In the genomic region with DNA sequence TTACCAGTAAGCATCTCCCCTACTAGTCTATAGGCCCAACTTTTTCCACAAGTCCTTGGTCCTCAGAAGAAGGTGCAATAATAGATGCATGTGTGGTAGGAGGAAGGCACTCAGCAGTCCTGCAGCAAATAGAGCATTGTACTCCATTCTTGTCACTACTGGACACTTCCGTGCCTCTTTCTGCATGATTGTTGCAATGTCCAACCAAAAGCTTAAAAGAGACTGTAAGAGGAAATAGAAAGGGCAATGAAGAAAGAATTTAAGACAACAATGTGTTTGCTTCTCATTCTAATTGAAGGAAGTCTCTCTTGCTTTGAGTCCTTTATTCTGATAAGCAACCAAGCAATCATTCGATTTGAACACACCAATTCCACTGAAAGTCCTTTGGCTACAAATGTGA, we compare ENCODE assay signal across 17 cellular contexts. TPM values are rescaled to one million over a fixed set of nuclear protein-coding genes. Genes with fewer than 3 reads are reported as not detected.
DNase-seq lines count a peak whose midpoint lies in the region; ATAC-seq, FAIRE-seq and TF ChIP-seq lines count a peak whose summit lies in the region.
"Had no signal": no experiment of that assay in that cellular context is flagged by ENCODE, and none has a peak within 500 bp of the region (broad histone marks: within the 10 kb centered on the region; RNA-seq: fewer than 3 reads in every experiment).

No MANE protein-coding gene starts in this region.

- H3K9me3 Mint-ChIP-seq in IgD-negative memory B cell (no peaks in the 10 kb centered on the region), brain (peaks cover 0 to 3% (median 0%) of the 10 kb centered on the region in 5 experiments)
- peaks cover 0 to 5% of the 10 kb centered on the region in 2 donors for H3K9me3 Mint-ChIP-seq in effector memory CD8-positive, alpha-beta T cell

- DNase-seq in inferior parietal cortex (ENCODE audit: extremely low spot score) (peak; percentile 70), putamen (ENCODE audit: low spot score) (peak; percentile 53), BE2C (no peak), HTR-8/SVneo (ENCODE audit: insufficient read length, low spot score) (no peak)
- DNase-seq in effector memory CD8-positive, alpha-beta T cell, result no peak
- DNase-seq: Caco-2, HCEC 1CT, KBM-7, NCI-H1092, NCI-H446, NCI-H82, SIG-M5 had no signal

- H3K9me3 ChIP-seq in BE2C, result no peaks in the 10 kb centered on the region
- H3K9me3 ChIP-seq: A549, Caco-2 had no signal

- FAIRE-seq in HTR-8/SVneo (lab: Jason Lieb, UNC), result no peak
- FAIRE-seq: A549, GM12878 had no signal

- TF ChIP-seq CTCF in brain (conservative IDR thresholded peaks at IDR 0.05) (no peak), BE2C (IDR thresholded peaks at IDR 0.05; ENCODE audit: low read depth, low read length) (no peak)

- H3K4me3 Mint-ChIP-seq in IgD-negative memory B cell (no peak overlapping the region), brain (peak overlapping the region; percentile 88 to 96 (median 92))
- no peak overlapping the region for H3K4me3 Mint-ChIP-seq in effector memory CD8-positive, alpha-beta T cell

- peaks cover 3% of the 10 kb centered on the region for H3K27me3 Mint-ChIP-seq in IgD-negative memory B cell
- peaks cover 11% of the 10 kb centered on the region for H3K27me3 Mint-ChIP-seq in brain
- H3K27me3 Mint-ChIP-seq in effector memory CD8-positive, alpha-beta T cell, result no peaks in the 10 kb centered on the region

- no peak for ATAC-seq in effector memory CD8-positive, alpha-beta T cell (replicated peaks)
- no peak for ATAC-seq in GM21515 (IDR thresholded peaks at IDR 0.05; ENCODE audit: unreplicated experiment)
- ATAC-seq: A549, GM12878 had no signal

- H3K36me3 ChIP-seq in BE2C, result no peaks in the 10 kb centered on the region

- peak overlapping the region in 2 of 3 donors; percentile 30 to 33 for H3K27ac Mint-ChIP-seq in IgD-negative memory B cell
- H3K27ac Mint-ChIP-seq in brain, result peak overlapping the region; percentile 85 to 97 (median 91)
- no peak overlapping the region for H3K27ac Mint-ChIP-seq in effector memory CD8-positive, alpha-beta T cell

- peaks cover 6 to 11% (median 7%) of the 10 kb centered on the region in 3 donors for H3K4me1 Mint-ChIP-seq in IgD-negative memory B cell
- peaks cover 55% of the 10 kb centered on the region for H3K4me1 Mint-ChIP-seq in brain
- peaks cover 0 to 8% of the 10 kb centered on the region in 2 donors for H3K4me1 Mint-ChIP-seq in effector memory CD8-positive, alpha-beta T cell (ENCODE audit: low read depth in 2 of 2)

- H3K4me3 ChIP-seq in BE2C (ENCODE audit: low read depth, low read length), result no peak overlapping the region
- H3K4me3 ChIP-seq: A549, GM12878 had no signal

- no peaks in the 10 kb centered on the region for H3K27me3 ChIP-seq in BE2C

- peaks cover 2% of the 10 kb centered on the region; the same call in 1 of the 2 replicates for H3K4me1 ChIP-seq in BE2C
- H3K4me1 ChIP-seq: A549, Caco-2 had no signal

- H3K36me3 Mint-ChIP-seq in IgD-negative memory B cell, result no peaks in the 10 kb centered on the region
- peaks cover 19% of the 10 kb centered on the region for H3K36me3 Mint-ChIP-seq in brain
- H3K36me3 Mint-ChIP-seq in effector memory CD8-positive, alpha-beta T cell (ENCODE audit: insufficient read depth), result no peaks in the 10 kb centered on the region

RNA-seq across cellular contexts. Expression of gene MAPK10, which starts 3.0 kb away (rescaled TPM):
- polyA plus RNA-seq in IgD-negative memory B cell, result 0.94 TPM
- 31.1 TPM for polyA plus RNA-seq in brain (ENCODE audit: insufficient read depth, low read depth, low replicate concordance)
- polyA plus RNA-seq in BE2C (2012; ENCODE audit: insufficient read depth, insufficient read length, low read depth), result 5.5 TPM

Comparison
In these comparisons a context has a peak if more than half of its experiments do, and no peak if none do; other contexts are left out.
1. H3K27ac Mint-ChIP-seq: peak in IgD-negative memory B cell (2 of 3) and brain (5 of 5); none in effector memory CD8-positive, alpha-beta T cell (0 of 2).
2. H3K4me3 Mint-ChIP-seq: peak in brain (5 of 5); none in IgD-negative memory B cell (0 of 4) and effector memory CD8-positive, alpha-beta T cell (0 of 2).
3. DNase-seq: peak in inferior parietal cortex (single experiment) and putamen (single experiment); none in effector memory CD8-positive, alpha-beta T cell (0 of 3), BE2C (single experiment) and HTR-8/SVneo (single experiment).
4. RNA of gene MAPK10, which starts 3.0 kb away (polyA plus RNA-seq): 31.1 TPM in brain (single experiment); 0.94 TPM in IgD-negative memory B cell (single experiment); every median in the first group is over 10 times any median in the second.